2 cellular contexts compared by ENCODE assay signal in the genomic region with DNA sequence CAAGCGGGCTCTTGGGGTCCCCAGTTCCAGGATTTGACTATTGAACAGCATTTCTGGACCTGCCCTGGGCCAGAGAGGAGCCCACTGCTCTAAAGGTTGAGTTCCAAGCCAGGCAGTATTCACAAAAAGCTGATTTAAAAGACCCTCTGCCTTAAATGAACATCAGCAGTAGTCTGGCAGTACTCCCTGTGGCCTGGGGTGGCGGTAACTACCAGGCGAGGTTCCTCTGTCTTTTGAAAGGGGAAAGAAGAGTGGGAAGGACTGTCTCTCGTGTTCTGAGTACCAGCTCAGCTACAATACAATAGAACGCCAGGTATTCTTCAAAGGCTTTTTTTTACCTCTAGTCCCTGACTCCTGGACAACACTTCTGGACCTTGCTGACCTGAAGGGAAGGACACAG.
TF ChIP-seq lines count a peak whose summit lies in the region.

No MANE protein-coding gene starts in this region.

TF ChIP-seq in GM23338, 12 proteins besides CTCF, POLR2A, EP300 and RAD21 (continued from another document):
- TF ChIP-seq, protein P1, sequence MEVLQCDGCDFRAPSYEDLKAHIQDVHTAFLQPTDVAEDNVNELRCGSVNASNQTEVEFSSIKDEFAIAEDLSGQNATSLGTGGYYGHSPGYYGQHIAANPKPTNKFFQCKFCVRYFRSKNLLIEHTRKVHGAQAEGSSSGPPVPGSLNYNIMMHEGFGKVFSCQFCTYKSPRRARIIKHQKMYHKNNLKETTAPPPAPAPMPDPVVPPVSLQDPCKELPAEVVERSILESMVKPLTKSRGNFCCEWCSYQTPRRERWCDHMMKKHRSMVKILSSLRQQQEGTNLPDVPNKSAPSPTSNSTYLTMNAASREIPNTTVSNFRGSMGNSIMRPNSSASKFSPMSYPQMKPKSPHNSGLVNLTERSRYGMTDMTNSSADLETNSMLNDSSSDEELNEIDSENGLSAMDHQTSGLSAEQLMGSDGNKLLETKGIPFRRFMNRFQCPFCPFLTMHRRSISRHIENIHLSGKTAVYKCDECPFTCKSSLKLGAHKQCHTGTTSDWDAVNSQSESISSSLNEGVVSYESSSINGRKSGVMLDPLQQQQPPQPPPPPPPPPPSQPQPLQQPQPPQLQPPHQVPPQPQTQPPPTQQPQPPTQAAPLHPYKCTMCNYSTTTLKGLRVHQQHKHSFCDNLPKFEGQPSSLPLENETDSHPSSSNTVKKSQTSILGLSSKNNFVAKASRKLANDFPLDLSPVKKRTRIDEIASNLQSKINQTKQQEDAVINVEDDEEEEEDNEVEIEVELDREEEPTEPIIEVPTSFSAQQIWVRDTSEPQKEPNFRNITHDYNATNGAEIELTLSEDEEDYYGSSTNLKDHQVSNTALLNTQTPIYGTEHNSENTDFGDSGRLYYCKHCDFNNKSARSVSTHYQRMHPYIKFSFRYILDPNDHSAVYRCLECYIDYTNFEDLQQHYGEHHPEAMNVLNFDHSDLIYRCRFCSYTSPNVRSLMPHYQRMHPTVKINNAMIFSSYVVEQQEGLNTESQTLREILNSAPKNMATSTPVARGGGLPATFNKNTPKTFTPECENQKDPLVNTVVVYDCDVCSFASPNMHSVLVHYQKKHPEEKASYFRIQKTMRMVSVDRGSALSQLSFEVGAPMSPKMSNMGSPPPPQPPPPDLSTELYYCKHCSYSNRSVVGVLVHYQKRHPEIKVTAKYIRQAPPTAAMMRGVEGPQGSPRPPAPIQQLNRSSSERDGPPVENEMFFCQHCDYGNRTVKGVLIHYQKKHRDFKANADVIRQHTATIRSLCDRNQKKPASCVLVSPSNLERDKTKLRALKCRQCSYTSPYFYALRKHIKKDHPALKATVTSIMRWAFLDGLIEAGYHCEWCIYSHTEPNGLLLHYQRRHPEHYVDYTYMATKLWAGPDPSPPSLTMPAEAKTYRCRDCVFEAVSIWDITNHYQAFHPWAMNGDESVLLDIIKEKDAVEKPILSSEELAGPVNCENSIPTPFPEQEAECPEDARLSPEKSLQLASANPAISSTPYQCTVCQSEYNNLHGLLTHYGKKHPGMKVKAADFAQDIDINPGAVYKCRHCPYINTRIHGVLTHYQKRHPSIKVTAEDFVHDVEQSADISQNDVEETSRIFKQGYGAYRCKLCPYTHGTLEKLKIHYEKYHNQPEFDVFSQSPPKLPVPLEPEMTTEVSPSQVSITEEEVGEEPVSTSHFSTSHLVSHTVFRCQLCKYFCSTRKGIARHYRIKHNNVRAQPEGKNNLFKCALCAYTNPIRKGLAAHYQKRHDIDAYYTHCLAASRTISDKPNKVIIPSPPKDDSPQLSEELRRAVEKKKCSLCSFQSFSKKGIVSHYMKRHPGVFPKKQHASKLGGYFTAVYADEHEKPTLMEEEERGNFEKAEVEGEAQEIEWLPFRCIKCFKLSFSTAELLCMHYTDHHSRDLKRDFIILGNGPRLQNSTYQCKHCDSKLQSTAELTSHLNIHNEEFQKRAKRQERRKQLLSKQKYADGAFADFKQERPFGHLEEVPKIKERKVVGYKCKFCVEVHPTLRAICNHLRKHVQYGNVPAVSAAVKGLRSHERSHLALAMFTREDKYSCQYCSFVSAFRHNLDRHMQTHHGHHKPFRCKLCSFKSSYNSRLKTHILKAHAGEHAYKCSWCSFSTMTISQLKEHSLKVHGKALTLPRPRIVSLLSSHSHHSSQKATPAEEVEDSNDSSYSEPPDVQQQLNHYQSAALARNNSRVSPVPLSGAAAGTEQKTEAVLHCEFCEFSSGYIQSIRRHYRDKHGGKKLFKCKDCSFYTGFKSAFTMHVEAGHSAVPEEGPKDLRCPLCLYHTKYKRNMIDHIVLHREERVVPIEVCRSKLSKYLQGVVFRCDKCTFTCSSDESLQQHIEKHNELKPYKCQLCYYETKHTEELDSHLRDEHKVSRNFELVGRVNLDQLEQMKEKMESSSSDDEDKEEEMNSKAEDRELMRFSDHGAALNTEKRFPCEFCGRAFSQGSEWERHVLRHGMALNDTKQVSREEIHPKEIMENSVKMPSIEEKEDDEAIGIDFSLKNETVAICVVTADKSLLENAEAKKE (CRISPR knock-in tag; IDR thresholded peaks at IDR 0.05), result no peak
- TF ChIP-seq STAT1 (IDR thresholded peaks at IDR 0.05; ENCODE audit: unreplicated experiment), result no peak
- TF ChIP-seq EZH2 (IDR thresholded peaks at IDR 0.05; ENCODE audit: low read depth, unreplicated experiment), result no peak
- no peak for TF ChIP-seq NANOG (IDR thresholded peaks at IDR 0.05; ENCODE audit: borderline replicate concordance)
- no peak for TF ChIP-seq EZH2phosphoT487 (IDR thresholded peaks at IDR 0.05; ENCODE audit: unreplicated experiment)
- TF ChIP-seq ZNF331 (CRISPR knock-in tag; IDR thresholded peaks at IDR 0.05; ENCODE audit: low read depth), result no peak
- TF ChIP-seq, protein P2, sequence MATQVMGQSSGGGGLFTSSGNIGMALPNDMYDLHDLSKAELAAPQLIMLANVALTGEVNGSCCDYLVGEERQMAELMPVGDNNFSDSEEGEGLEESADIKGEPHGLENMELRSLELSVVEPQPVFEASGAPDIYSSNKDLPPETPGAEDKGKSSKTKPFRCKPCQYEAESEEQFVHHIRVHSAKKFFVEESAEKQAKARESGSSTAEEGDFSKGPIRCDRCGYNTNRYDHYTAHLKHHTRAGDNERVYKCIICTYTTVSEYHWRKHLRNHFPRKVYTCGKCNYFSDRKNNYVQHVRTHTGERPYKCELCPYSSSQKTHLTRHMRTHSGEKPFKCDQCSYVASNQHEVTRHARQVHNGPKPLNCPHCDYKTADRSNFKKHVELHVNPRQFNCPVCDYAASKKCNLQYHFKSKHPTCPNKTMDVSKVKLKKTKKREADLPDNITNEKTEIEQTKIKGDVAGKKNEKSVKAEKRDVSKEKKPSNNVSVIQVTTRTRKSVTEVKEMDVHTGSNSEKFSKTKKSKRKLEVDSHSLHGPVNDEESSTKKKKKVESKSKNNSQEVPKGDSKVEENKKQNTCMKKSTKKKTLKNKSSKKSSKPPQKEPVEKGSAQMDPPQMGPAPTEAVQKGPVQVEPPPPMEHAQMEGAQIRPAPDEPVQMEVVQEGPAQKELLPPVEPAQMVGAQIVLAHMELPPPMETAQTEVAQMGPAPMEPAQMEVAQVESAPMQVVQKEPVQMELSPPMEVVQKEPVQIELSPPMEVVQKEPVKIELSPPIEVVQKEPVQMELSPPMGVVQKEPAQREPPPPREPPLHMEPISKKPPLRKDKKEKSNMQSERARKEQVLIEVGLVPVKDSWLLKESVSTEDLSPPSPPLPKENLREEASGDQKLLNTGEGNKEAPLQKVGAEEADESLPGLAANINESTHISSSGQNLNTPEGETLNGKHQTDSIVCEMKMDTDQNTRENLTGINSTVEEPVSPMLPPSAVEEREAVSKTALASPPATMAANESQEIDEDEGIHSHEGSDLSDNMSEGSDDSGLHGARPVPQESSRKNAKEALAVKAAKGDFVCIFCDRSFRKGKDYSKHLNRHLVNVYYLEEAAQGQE (IDR thresholded peaks at IDR 0.05; ENCODE audit: unreplicated experiment), result no peak
- TF ChIP-seq ZNF114 (CRISPR knock-in tag; IDR thresholded peaks at IDR 0.05), result no peak
TF ChIP-seq in GM23338: peak in this region for 0.

TF ChIP-seq in WTC11, 78 proteins besides CTCF, POLR2A, EP300 and RAD21 (continued from another document):
- TF ChIP-seq, protein P3, sequence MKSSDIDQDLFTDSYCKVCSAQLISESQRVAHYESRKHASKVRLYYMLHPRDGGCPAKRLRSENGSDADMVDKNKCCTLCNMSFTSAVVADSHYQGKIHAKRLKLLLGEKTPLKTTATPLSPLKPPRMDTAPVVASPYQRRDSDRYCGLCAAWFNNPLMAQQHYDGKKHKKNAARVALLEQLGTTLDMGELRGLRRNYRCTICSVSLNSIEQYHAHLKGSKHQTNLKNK (CRISPR knock-in tag; IDR thresholded peaks at IDR 0.05), result no peak
- TF ChIP-seq JAZF1 (CRISPR knock-in tag; IDR thresholded peaks at IDR 0.05) (no peak), ZBTB21 (CRISPR knock-in tag; IDR thresholded peaks at IDR 0.05; ENCODE audit: borderline replicate concordance) (no peak), IRF2 (CRISPR knock-in tag; IDR thresholded peaks at IDR 0.05; ENCODE audit: borderline replicate concordance, low read depth) (no peak)
- TF ChIP-seq, protein P4, sequence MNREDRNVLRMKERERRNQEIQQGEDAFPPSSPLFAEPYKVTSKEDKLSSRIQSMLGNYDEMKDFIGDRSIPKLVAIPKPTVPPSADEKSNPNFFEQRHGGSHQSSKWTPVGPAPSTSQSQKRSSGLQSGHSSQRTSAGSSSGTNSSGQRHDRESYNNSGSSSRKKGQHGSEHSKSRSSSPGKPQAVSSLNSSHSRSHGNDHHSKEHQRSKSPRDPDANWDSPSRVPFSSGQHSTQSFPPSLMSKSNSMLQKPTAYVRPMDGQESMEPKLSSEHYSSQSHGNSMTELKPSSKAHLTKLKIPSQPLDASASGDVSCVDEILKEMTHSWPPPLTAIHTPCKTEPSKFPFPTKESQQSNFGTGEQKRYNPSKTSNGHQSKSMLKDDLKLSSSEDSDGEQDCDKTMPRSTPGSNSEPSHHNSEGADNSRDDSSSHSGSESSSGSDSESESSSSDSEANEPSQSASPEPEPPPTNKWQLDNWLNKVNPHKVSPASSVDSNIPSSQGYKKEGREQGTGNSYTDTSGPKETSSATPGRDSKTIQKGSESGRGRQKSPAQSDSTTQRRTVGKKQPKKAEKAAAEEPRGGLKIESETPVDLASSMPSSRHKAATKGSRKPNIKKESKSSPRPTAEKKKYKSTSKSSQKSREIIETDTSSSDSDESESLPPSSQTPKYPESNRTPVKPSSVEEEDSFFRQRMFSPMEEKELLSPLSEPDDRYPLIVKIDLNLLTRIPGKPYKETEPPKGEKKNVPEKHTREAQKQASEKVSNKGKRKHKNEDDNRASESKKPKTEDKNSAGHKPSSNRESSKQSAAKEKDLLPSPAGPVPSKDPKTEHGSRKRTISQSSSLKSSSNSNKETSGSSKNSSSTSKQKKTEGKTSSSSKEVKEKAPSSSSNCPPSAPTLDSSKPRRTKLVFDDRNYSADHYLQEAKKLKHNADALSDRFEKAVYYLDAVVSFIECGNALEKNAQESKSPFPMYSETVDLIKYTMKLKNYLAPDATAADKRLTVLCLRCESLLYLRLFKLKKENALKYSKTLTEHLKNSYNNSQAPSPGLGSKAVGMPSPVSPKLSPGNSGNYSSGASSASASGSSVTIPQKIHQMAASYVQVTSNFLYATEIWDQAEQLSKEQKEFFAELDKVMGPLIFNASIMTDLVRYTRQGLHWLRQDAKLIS (CRISPR knock-in tag; IDR thresholded peaks at IDR 0.05; ENCODE audit: borderline replicate concordance), result no peak
